Comparison of ENCODE assay signal across 15 cellular contexts in genomic region chrX:133543654-133544053, GRCh38.
"Had no signal": no experiment of that assay in that cellular context is flagged by ENCODE, and none has a peak within 500 bp of the region (broad histone marks: within the 10 kb centered on the region; RNA-seq: fewer than 3 reads in every experiment).

No MANE protein-coding gene starts in this region.

- H3K27me3 Mint-ChIP-seq: activated CD8-positive, alpha-beta T cell treated with anti-CD3 and anti-CD28 coated beads for 36 hours; activated naive CD8-positive, alpha-beta T cell treated with anti-CD3 and anti-CD28 coated beads, Interleukin-2, amount 10 ng/mL, durations not matched to agents 7 days and 5 days had no signal

- H3K9me3 Mint-ChIP-seq: activated CD8-positive, alpha-beta T cell treated with anti-CD3 and anti-CD28 coated beads for 36 hours; activated naive CD8-positive, alpha-beta T cell treated with anti-CD3 and anti-CD28 coated beads, Interleukin-2, amount 10 ng/mL, durations not matched to agents 7 days and 5 days; T-helper 1 cell treated with Interleukin-12 subunit alpha and Interleukin-12 subunit beta and Interleukin-4 antibody, amounts not matched to agents 30 μg/mL and 1 μg/mL, for 36 hours had no signal

- H3K4me1 Mint-ChIP-seq: activated naive CD8-positive, alpha-beta T cell treated with anti-CD3 and anti-CD28 coated beads, Interleukin-2, amount 10 ng/mL, durations not matched to agents 7 days and 5 days; natural killer cell had no signal

- H3K4me1 ChIP-seq: testis, uterus had no signal

- H3K36me3 Mint-ChIP-seq: activated naive CD8-positive, alpha-beta T cell treated with anti-CD3 and anti-CD28 coated beads, Interleukin-2, amount 10 ng/mL, durations not matched to agents 7 days and 5 days; natural killer cell had no signal

- H3K36me3 ChIP-seq: cardiac muscle cell, uterus had no signal

- H3K27me3 ChIP-seq: cardiac muscle cell, testis, uterus had no signal

- ATAC-seq: activated CD8-positive, alpha-beta T cell treated with anti-CD3 and anti-CD28 coated beads for 36 hours; natural killer cell had no signal

- DNase-seq: activated CD4-positive, alpha-beta T cell treated with anti-CD3 and anti-CD28 coated beads for 4 hours; activated CD8-positive, alpha-beta memory T cell treated with anti-CD3 and anti-CD28 coated beads, Interleukin-2, amount 50 U/mL, for 4 hours; activated CD8-positive, alpha-beta T cell treated with anti-CD3 and anti-CD28 coated beads for 36 hours; activated naive CD8-positive, alpha-beta T cell treated with anti-CD3 and anti-CD28 coated beads, Interleukin-2, amount 10 ng/mL, durations not matched to agents 7 days and 5 days; anterior cingulate cortex; hypothalamus; left cardiac atrium; natural killer cell; stimulated activated CD4-positive, alpha-beta T cell treated with anti-CD3 and anti-CD28 coated beads, Interleukin-12 subunit alpha, Interleukin-12 subunit beta, amount 100 ng/mL, for 4 hours; stimulated activated naive CD4-positive, alpha-beta T cell treated with Interleukin-2 at 50 U/mL for 16 hours; testis had no signal

- H3K27ac ChIP-seq: cardiac muscle cell, testis had no signal

- H3K27ac Mint-ChIP-seq: activated CD8-positive, alpha-beta T cell treated with anti-CD3 and anti-CD28 coated beads for 36 hours; activated naive CD8-positive, alpha-beta T cell treated with anti-CD3 and anti-CD28 coated beads, Interleukin-2, amount 10 ng/mL, durations not matched to agents 7 days and 5 days; natural killer cell; T-helper 1 cell treated with Interleukin-12 subunit alpha and Interleukin-12 subunit beta and Interleukin-4 antibody, amounts not matched to agents 30 μg/mL and 1 μg/mL, for 36 hours had no signal

- H3K9me3 ChIP-seq: testis, uterus had no signal

- H3K4me3 ChIP-seq: cardiac muscle cell, lung, testis, uterus had no signal

- H3K4me3 Mint-ChIP-seq: activated CD8-positive, alpha-beta T cell treated with anti-CD3 and anti-CD28 coated beads for 36 hours; activated naive CD8-positive, alpha-beta T cell treated with anti-CD3 and anti-CD28 coated beads, Interleukin-2, amount 10 ng/mL, durations not matched to agents 7 days and 5 days; natural killer cell; T-helper 1 cell treated with Interleukin-12 subunit alpha and Interleukin-12 subunit beta and Interleukin-4 antibody, amounts not matched to agents 30 μg/mL and 1 μg/mL, for 36 hours had no signal
